9 cellular contexts compared by ENCODE assay signal in the genomic region with DNA sequence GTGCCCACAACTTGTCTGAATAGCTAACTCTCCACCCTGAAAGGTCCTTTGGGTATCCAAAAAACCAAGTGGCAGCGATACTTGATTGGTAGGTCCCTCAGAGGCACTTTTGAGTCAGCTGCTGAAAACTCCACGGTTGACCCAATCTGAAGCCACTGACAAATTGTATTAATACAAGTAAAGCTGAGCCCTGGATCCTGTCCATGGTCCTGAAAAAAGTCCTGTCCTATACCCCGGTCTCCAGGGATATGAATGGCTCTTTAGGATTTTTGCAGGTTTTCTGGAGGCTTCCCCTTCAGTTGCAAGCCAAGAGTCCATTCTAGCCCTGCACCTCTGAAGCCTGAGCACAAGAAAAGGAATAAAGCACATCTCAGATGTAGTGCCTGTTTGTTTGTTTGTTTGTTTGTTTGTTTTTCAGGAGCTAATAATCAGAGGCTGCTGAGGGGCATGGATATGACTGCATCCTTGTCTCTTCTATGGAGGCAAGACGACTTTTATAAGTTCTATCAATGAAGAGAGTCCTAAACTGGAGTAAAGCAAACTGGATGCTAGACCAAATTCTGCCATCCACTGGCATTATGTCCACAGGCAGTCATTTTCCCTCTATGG.
DNase-seq lines count a peak whose midpoint lies in the region.
"Had no signal": no experiment of that assay in that cellular context is flagged by ENCODE, and none has a peak within 500 bp of the region (broad histone marks: within the 10 kb centered on the region; RNA-seq: fewer than 3 reads in every experiment).

No MANE protein-coding gene starts in this region.

- DNase-seq in activated CD4-positive, alpha-beta T cell treated with anti-CD3 and anti-CD28 coated beads for 48 hours: peak; percentile 51
- DNase-seq in activated CD4-positive, alpha-beta T cell treated with anti-CD3 and anti-CD28 coated beads for 4 hours: no peak
- DNase-seq in MV-4-11 (lab: John Stamatoyannopoulos, UW): peak; percentile 38
- DNase-seq in dedifferentiated amniotic fluid mesenchymal stem cell (ENCODE audit: extremely low spot score): peak; percentile 48
- peak; percentile 20 for DNase-seq in non-pigmented ciliary epithelial cell (ENCODE audit: low read depth)
- DNase-seq in NCI-H69 (lab: John Stamatoyannopoulos, UW): no peak
- DNase-seq in NCI-H446 treated with DMSO at 0.1 percent for 48 hours (lab: John Stamatoyannopoulos, UW): no peak
- DNase-seq in NCI-H2107 treated with DMSO at 0.1 percent for 48 hours (lab: John Stamatoyannopoulos, UW; ENCODE audit: unreplicated experiment): no peak
- DNase-seq: right lobe of liver had no signal

Comparison
In these comparisons a context has a peak if more than half of its experiments do, and no peak if none do; other contexts are left out.
1. DNase-seq: peak in activated CD4-positive, alpha-beta T cell treated with anti-CD3 and anti-CD28 coated beads for 48 hours (single experiment), MV-4-11 (single experiment), dedifferentiated amniotic fluid mesenchymal stem cell (single experiment) and non-pigmented ciliary epithelial cell (single experiment); none in activated CD4-positive, alpha-beta T cell treated with anti-CD3 and anti-CD28 coated beads for 4 hours (0 of 2), NCI-H69 (single experiment), NCI-H446 treated with DMSO at 0.1 percent for 48 hours (single experiment) and NCI-H2107 treated with DMSO at 0.1 percent for 48 hours (single experiment).